Comparison of ENCODE assay signal across 8 cellular contexts in the genomic region with DNA sequence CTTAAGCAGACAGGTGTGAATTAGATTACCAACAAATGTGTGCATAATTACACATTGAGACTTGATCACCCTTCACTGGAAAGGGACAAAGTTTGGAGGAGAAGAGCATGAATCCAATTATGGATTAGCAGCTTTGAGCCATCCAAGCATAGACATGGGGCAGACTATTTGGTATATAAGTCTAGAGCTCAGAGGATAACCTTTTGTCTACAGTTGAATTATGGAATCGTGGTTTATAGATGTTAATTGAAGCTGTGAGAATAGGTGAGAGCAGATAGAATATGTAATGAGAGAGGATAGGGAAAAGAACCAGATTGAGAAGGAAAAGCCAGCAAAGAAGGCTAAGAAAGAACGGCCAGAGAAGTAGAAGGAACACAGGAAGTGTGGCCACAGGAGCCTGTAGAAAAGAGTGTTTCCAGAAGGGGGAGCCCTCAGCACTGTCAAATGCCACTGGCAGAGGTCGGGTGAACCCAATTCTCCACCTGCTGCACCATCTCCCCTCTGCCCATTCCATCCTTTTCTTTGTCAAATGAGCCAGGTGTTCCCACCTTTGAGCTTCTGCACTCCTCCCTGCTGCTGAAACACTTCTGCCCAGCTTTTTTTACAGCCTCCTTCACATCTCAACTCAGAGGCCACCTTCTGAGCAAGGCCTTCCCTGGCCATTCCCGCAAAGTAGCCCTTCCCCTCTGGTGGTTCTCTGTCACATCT. TPM values are rescaled to one million over a fixed set of nuclear protein-coding genes. Genes with fewer than 3 reads are reported as not detected.
DNase-seq lines count a peak whose midpoint lies in the region; ATAC-seq and TF ChIP-seq lines count a peak whose summit lies in the region.

No MANE protein-coding gene starts in this region.

- no peaks in the 10 kb centered on the region for H3K27me3 ChIP-seq in mammary epithelial cell (ENCODE audit: insufficient read depth, low read length)

- H2AFZ ChIP-seq in mammary epithelial cell (ENCODE audit: low read depth, low read length) = no peak overlapping the region

- H3K4me1 ChIP-seq in mammary epithelial cell (ENCODE audit: insufficient read depth, low read length) = no peaks in the 10 kb centered on the region

- peaks cover 18% of the 10 kb centered on the region for H3K79me2 ChIP-seq in mammary epithelial cell (ENCODE audit: insufficient read depth, low read length)

- no TSS peak for BruUV-seq in mammary epithelial cell (replicated peaks; lab: Mats Ljungman, UMichigan)

- TF ChIP-seq CTCF in VCaP (conservative IDR thresholded peaks at IDR 0.05) (peak; percentile 77), mammary epithelial cell (conservative IDR thresholded peaks at IDR 0.05 in 1 of 2, IDR thresholded peaks at IDR 0.05 in 1 of 2; ENCODE audit: extremely low read depth in 1 of 2, insufficient read depth in 1 of 2, low read depth in 1 of 2, low read length in 2 of 2) (peak; percentile 76)

- in situ Hi-C loops in mammary epithelial cell (cut with MboI; ENCODE audit: low sequenced_read_pairs in 2 of 2) = no loop called here

- CTCF ChIA-PET in mammary epithelial cell (lab: Charles Lee; ENCODE audit: low non-redundant PET) = interaction anchor here (0.8 kb wide), 1 partner anchor 10 kb away, joined by 29 read pairs; no protein-coding TSS in a partner anchor

- H3K4me2 ChIP-seq in mammary epithelial cell (ENCODE audit: insufficient read depth, low read depth, low read length) = no peak overlapping the region

- no peaks in the 10 kb centered on the region for H3K9me3 ChIP-seq in mammary epithelial cell (replicated peaks; ENCODE audit: insufficient read depth, low read length)

- H3K27ac ChIP-seq in VCaP (no peak overlapping the region), mammary epithelial cell (ENCODE audit: insufficient read depth, low read depth, low read length) (no peak overlapping the region)

- dilution Hi-C loops in mammary epithelial cell (cut with HindIII; ENCODE audit: low sequenced_read_pairs) = no loop called here

- no peaks in the 10 kb centered on the region for H4K20me1 ChIP-seq in mammary epithelial cell (ENCODE audit: insufficient read depth, low read length)

- intact Hi-C loops in mammary epithelial cell (cut with micrococcal nuclease) = loop anchor here (1.0 to 10.0 kb wide), 3 partner anchors 20 to 286 kb away; a partner anchor contains a TSS

- H3K9ac ChIP-seq in mammary epithelial cell (ENCODE audit: insufficient read depth, low read length) = no peak overlapping the region

- ATAC-seq in GM21390 (IDR thresholded peaks at IDR 0.05; ENCODE audit: unreplicated experiment) (peak; percentile 53), HG02678 (IDR thresholded peaks at IDR 0.05; ENCODE audit: unreplicated experiment) (no peak)

- no peak overlapping the region for H3K4me3 ChIP-seq in mammary epithelial cell (replicated peaks in 1 of 3; ENCODE audit: insufficient read depth in 1 of 3, low read depth in 2 of 3, low read length in 3 of 3)

- peak; percentile 75 for DNase-seq in AG08395 (ENCODE audit: low spot score)
- DNase-seq in NCI-H2171 (lab: John Stamatoyannopoulos, UW) = peak; percentile 42
- DNase-seq in mammary epithelial cell = peak; percentile 37
- peak; percentile 63 for DNase-seq in kidney tubule cell (ENCODE audit: low spot score)
- DNase-seq in stimulated activated CD4-positive, alpha-beta T cell treated with anti-CD3 and anti-CD28 coated beads, TNF-alpha, amount 100 ng/mL, for 4 hours (ENCODE audit: low read depth in 3 of 3) = peak in 2 of 3 experiments; percentile 39 to 40

- peaks cover 26% of the 10 kb centered on the region for H3K36me3 ChIP-seq in mammary epithelial cell (ENCODE audit: insufficient read depth, low read length)

- 56% methylated on average over 4 of the region's 4 CpGs for WGBS in mammary epithelial cell (ENCODE audit: low coverage, missing lambda C conversion rate)

RNA-seq across cellular contexts. Expression of a gene that starts 7.3 kb away (rescaled TPM):
- 10 to 100 TPM; 12.8 to 34.2 TPM for total RNA-seq in mammary epithelial cell
- 52.0 TPM for polyA plus RNA-seq in mammary epithelial cell
- 60.8 TPM for polyA minus RNA-seq in mammary epithelial cell

RNA-seq across cellular contexts. Expression of a gene that starts 7.4 kb away (rescaled TPM):
- total RNA-seq in mammary epithelial cell = 1 to 10 TPM in 1 of 2 donors, under 1 TPM in 1; 0.33 to 1.4 TPM
- polyA plus RNA-seq in mammary epithelial cell = 1.3 TPM
- polyA minus RNA-seq in mammary epithelial cell = 12.3 TPM

RNA-seq across cellular contexts. Expression of a gene that starts 13.4 kb away (rescaled TPM):
- total RNA-seq in mammary epithelial cell = 10 to 100 TPM in 1 of 2 donors, 1 to 10 TPM in 1; 1.0 to 80.5 TPM
- polyA plus RNA-seq in mammary epithelial cell = 148 TPM
- 56.8 TPM for polyA minus RNA-seq in mammary epithelial cell

RNA-seq across cellular contexts. Expression of a gene that starts 28.0 kb away (rescaled TPM):
- not detected for total RNA-seq in mammary epithelial cell
- polyA plus RNA-seq in mammary epithelial cell = 0.18 TPM
- not detected for polyA minus RNA-seq in mammary epithelial cell

RNA-seq across cellular contexts. Expression of a gene that starts 34.5 kb away (rescaled TPM):
- 10 to 100 TPM; 14.1 to 34.5 TPM for total RNA-seq in mammary epithelial cell
- 9.5 TPM for polyA plus RNA-seq in mammary epithelial cell
- polyA minus RNA-seq in mammary epithelial cell = 3.6 TPM
